In the genomic region with DNA sequence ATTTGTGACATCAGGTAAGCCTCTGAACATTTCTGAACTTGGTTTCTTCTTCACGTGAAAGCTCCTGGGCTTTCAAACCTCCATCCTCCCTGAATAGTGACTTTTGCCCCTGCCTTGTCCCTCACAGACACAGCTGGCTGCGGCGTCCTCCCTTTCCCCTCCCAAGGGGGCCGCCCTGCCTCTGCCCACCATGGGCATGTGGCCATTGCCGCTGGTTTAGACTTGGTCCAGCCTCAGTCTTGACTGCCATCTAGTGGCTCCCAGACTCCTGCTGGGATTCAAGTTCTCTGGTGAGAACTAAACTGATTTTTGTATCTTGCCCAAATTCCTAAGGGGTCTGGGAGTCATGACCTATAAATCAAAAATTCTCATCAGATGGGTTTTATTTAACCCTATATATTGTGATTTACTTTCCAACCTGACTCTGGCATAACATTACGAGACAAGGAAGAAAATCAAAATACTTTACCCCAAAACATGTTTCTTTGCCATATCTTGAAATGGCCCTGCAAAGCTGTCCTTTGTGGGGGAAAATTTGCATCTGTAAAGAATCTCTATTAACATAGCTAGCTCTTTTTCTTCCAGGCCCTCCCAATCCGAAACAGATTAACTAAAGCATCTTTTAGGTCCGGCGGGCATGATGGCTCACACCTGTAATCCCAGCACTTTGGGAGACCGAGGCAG, we compare ENCODE assay signal across 8 cellular contexts.
DNase-seq lines count a peak whose midpoint lies in the region; ATAC-seq and TF ChIP-seq lines count a peak whose summit lies in the region.
"Not testable (repeated sequence)": the region's sequence is repeated elsewhere in the genome, so short reads cannot be mapped to it uniquely, and the experiment has no call there.

No MANE protein-coding gene starts in this region.

- not testable (repeated sequence) for H3K9me3 Mint-ChIP-seq in activated T-cell treated with anti-CD3 and anti-CD28 coated beads, Interleukin-2, amount 50 U/mL, for 72 hours; endothelial cell (ENCODE audit: unreplicated experiment)

- in situ Hi-C loops in SK-MEL-5 (cut with HindIII; ENCODE audit: low pct_unique_long_range_greater_than_20kb, low sequenced_read_pairs): not testable (repeated sequence)

- H3K27me3 Mint-ChIP-seq in activated T-cell treated with anti-CD3 and anti-CD28 coated beads, Interleukin-2, amount 50 U/mL, for 72 hours (ENCODE audit: low read depth): peaks cover 23% of the 10 kb centered on the region
- H3K27me3 Mint-ChIP-seq in endothelial cell (ENCODE audit: unreplicated experiment): not testable (repeated sequence)

- TF ChIP-seq CTCF in BE2C (IDR thresholded peaks at IDR 0.05; ENCODE audit: low read depth, low read length) (peak; percentile 97), GM20000 (IDR thresholded peaks at IDR 0.05; ENCODE audit: extremely low read depth, missing control alignments) (peak; percentile 81), endothelial cell (IDR thresholded peaks at IDR 0.05; ENCODE audit: unreplicated experiment) (peak; percentile 50)

- H3K27me3 ChIP-seq in BE2C: not testable (repeated sequence)

- not testable (repeated sequence) for H3K4me3 ChIP-seq in BE2C (ENCODE audit: low read depth, low read length)

- H3K36me3 Mint-ChIP-seq in activated T-cell treated with anti-CD3 and anti-CD28 coated beads, Interleukin-2, amount 50 U/mL, for 72 hours (ENCODE audit: insufficient read depth in 2 of 2); endothelial cell (ENCODE audit: low read depth, unreplicated experiment): not testable (repeated sequence)

- not testable (repeated sequence) for H3K27ac Mint-ChIP-seq in activated T-cell treated with anti-CD3 and anti-CD28 coated beads, Interleukin-2, amount 50 U/mL, for 72 hours; endothelial cell (ENCODE audit: unreplicated experiment)

- not testable (repeated sequence) for H3K9me3 ChIP-seq in BE2C

- not testable (repeated sequence) for H3K4me3 Mint-ChIP-seq in activated T-cell treated with anti-CD3 and anti-CD28 coated beads, Interleukin-2, amount 50 U/mL, for 72 hours; endothelial cell (ENCODE audit: unreplicated experiment)

- DNase-seq in BE2C: peak; percentile 86
- peak; percentile 74 for DNase-seq in GM20000 (ENCODE audit: low spot score)
- DNase-seq in NCI-H1694 treated with DMSO at 0.1 percent for 48 hours (lab: John Stamatoyannopoulos, UW): peak; percentile 52
- DNase-seq in SK-MEL-5 (ENCODE audit: low read depth, low spot score): peak; percentile 92
- DNase-seq in activated T-cell treated with anti-CD3 and anti-CD28 coated beads, Interleukin-2, amount 50 U/mL, for 72 hours: peak; percentile 47 to 67
- DNase-seq in endothelial cell (ENCODE audit: low spot score): peak; percentile 69
- DNase-seq in left kidney (ENCODE audit: low read depth, low spot score): peak; percentile 88
- DNase-seq in stimulated activated CD4-positive, alpha-beta T cell treated with anti-CD3 and anti-CD28 coated beads, Interleukin-12 subunit alpha, Interleukin-12 subunit beta, amount 100 ng/mL, for 4 hours: peak; percentile 34

- not testable (repeated sequence) for H3K4me1 Mint-ChIP-seq in activated T-cell treated with anti-CD3 and anti-CD28 coated beads, Interleukin-2, amount 50 U/mL, for 72 hours (ENCODE audit: low read depth); endothelial cell (ENCODE audit: unreplicated experiment)

- not testable (repeated sequence) for H3K4me1 ChIP-seq in BE2C

- not testable (repeated sequence) for H3K36me3 ChIP-seq in BE2C

- ATAC-seq in activated T-cell treated with anti-CD3 and anti-CD28 coated beads, Interleukin-2, amount 50 U/mL, for 72 hours (replicated peaks in 1 of 2): peak; percentile 65 to 74

Comparison
In these comparisons a context has a peak if more than half of its experiments do, and no peak if none do; other contexts are left out.
1. DNase-seq: peak in every context shown above with its lines; median percentile 92 in SK-MEL-5; 88 in left kidney; 86 in BE2C; 74 in GM20000; 69 in endothelial cell; 57 in activated T-cell treated with anti-CD3 and anti-CD28 coated beads, Interleukin-2, amount 50 U/mL, for 72 hours; 52 in NCI-H1694 treated with DMSO at 0.1 percent for 48 hours; 34 in stimulated activated CD4-positive, alpha-beta T cell treated with anti-CD3 and anti-CD28 coated beads, Interleukin-12 subunit alpha, Interleukin-12 subunit beta, amount 100 ng/mL, for 4 hours.